9 cellular contexts compared by ENCODE assay signal in genomic region chr1:169487153-169487552, GRCh38. TPM values are rescaled to one million over a fixed set of nuclear protein-coding genes. Genes with fewer than 3 reads are reported as not detected.
DNase-seq lines count a peak whose midpoint lies in the region; ATAC-seq and TF ChIP-seq lines count a peak whose summit lies in the region.
"Had no signal": no experiment of that assay in that cellular context is flagged by ENCODE, and none has a peak within 500 bp of the region (broad histone marks: within the 10 kb centered on the region; RNA-seq: fewer than 3 reads in every experiment).

No MANE protein-coding gene starts in this region.

- DNase-seq in activated CD4-positive, alpha-beta T cell treated with anti-CD3 and anti-CD28 coated beads, Interleukin-2, amount 10 ng/mL, durations not matched to agents 7 days and 5 days: no peak
- DNase-seq in activated CD4-positive, alpha-beta T cell treated with anti-CD3 and anti-CD28 coated beads for 1 hour: no peak
- DNase-seq in activated naive CD8-positive, alpha-beta T cell treated with anti-CD3 and anti-CD28 coated beads, Interleukin-2, amount 50 U/mL, for 24 hours: no peak
- DNase-seq in hippocampal formation (lab: John Stamatoyannopoulos, UW): no peak
- DNase-seq: T-helper 9 cell had no signal

- H3K36me3 ChIP-seq in liver (ENCODE audit: control insufficient read depth in 4 of 4, insufficient read depth in 3 of 4, low read depth in 1 of 4, low read length in 3 of 4): no peaks in the 10 kb centered on the region
- no peaks in the 10 kb centered on the region for H3K36me3 ChIP-seq in thymus (ENCODE audit: control insufficient read depth, insufficient read depth)

- POLR2A ChIA-PET in activated CD4-positive, alpha-beta T cell treated with anti-CD3 and anti-CD28 coated beads, Interleukin-2, amount 10 ng/mL, durations not matched to agents 7 days and 5 days (lab: Charles Lee): no interaction called here

- H3K9ac ChIP-seq in liver (ENCODE audit: low read depth in 1 of 2, low read length in 2 of 2): peak overlapping the region in 1 of 2 donors; percentile 96

- H3K4me3 Mint-ChIP-seq in activated CD4-positive, alpha-beta T cell treated with anti-CD3 and anti-CD28 coated beads, Interleukin-2, amount 10 ng/mL, durations not matched to agents 7 days and 5 days: peak overlapping the region; percentile 87
- peak overlapping the region; percentile 94 for H3K4me3 Mint-ChIP-seq in activated naive CD8-positive, alpha-beta T cell treated with anti-CD3 and anti-CD28 coated beads, Interleukin-2, amount 50 U/mL, for 24 hours

- TF ChIP-seq CTCF in liver (IDR thresholded peaks at IDR 0.05; ENCODE audit: low read depth, low read length, missing input control): no peak

- H3K36me3 Mint-ChIP-seq in activated CD4-positive, alpha-beta T cell treated with anti-CD3 and anti-CD28 coated beads, Interleukin-2, amount 10 ng/mL, durations not matched to agents 7 days and 5 days (ENCODE audit: low read depth): peaks cover 5% of the 10 kb centered on the region
- peaks cover 4% of the 10 kb centered on the region for H3K36me3 Mint-ChIP-seq in activated naive CD8-positive, alpha-beta T cell treated with anti-CD3 and anti-CD28 coated beads, Interleukin-2, amount 50 U/mL, for 24 hours (ENCODE audit: low read depth)

- H3K27ac ChIP-seq in liver (ENCODE audit: low read depth in 1 of 2, low read length in 2 of 2) (peak overlapping the region; percentile 96 to 98), thymus (ENCODE audit: low read depth) (no peak overlapping the region)

- CTCF ChIA-PET in activated CD4-positive, alpha-beta T cell treated with anti-CD3 and anti-CD28 coated beads, Interleukin-2, amount 10 ng/mL, durations not matched to agents 7 days and 5 days (lab: Charles Lee): interaction anchor here (0.9 kb wide), 1 partner anchor 17 kb away, joined by 3 read pairs; no protein-coding TSS in a partner anchor

- no peak for ATAC-seq in activated naive CD8-positive, alpha-beta T cell treated with anti-CD3 and anti-CD28 coated beads, Interleukin-2, amount 50 U/mL, for 24 hours
- ATAC-seq in GM18498 (IDR thresholded peaks at IDR 0.05; ENCODE audit: unreplicated experiment) (no peak), HG02759 (IDR thresholded peaks at IDR 0.05; ENCODE audit: unreplicated experiment) (no peak)

- no peaks in the 10 kb centered on the region for H3K27me3 ChIP-seq in liver (ENCODE audit: control insufficient read depth in 4 of 4, insufficient read depth in 4 of 4, low read length in 3 of 4)
- H3K27me3 ChIP-seq in thymus (ENCODE audit: control insufficient read depth, insufficient read depth): no peaks in the 10 kb centered on the region

- H3K4me3 ChIP-seq in liver (ENCODE audit: low read depth in 1 of 3, low read length in 3 of 3): peak overlapping the region in 2 of 3 donors; percentile 50 to 81
- H3K4me3 ChIP-seq in thymus (ENCODE audit: low read length): peak overlapping the region; percentile 92

- peaks cover 44% of the 10 kb centered on the region for H3K4me1 Mint-ChIP-seq in activated CD4-positive, alpha-beta T cell treated with anti-CD3 and anti-CD28 coated beads, Interleukin-2, amount 10 ng/mL, durations not matched to agents 7 days and 5 days
- H3K4me1 Mint-ChIP-seq in activated naive CD8-positive, alpha-beta T cell treated with anti-CD3 and anti-CD28 coated beads, Interleukin-2, amount 50 U/mL, for 24 hours: peaks cover 74% of the 10 kb centered on the region

- TF ChIP-seq RAD21 in liver (IDR thresholded peaks at IDR 0.05): no peak

- H3K9me3 Mint-ChIP-seq in activated CD4-positive, alpha-beta T cell treated with anti-CD3 and anti-CD28 coated beads, Interleukin-2, amount 10 ng/mL, durations not matched to agents 7 days and 5 days: no peaks in the 10 kb centered on the region
- H3K9me3 Mint-ChIP-seq in activated naive CD8-positive, alpha-beta T cell treated with anti-CD3 and anti-CD28 coated beads, Interleukin-2, amount 50 U/mL, for 24 hours: no peaks in the 10 kb centered on the region

- H3K27ac Mint-ChIP-seq in activated CD4-positive, alpha-beta T cell treated with anti-CD3 and anti-CD28 coated beads, Interleukin-2, amount 10 ng/mL, durations not matched to agents 7 days and 5 days: peak overlapping the region; percentile 21
- peak overlapping the region; percentile 12 for H3K27ac Mint-ChIP-seq in activated naive CD8-positive, alpha-beta T cell treated with anti-CD3 and anti-CD28 coated beads, Interleukin-2, amount 50 U/mL, for 24 hours

- no peaks in the 10 kb centered on the region for H3K27me3 Mint-ChIP-seq in activated CD4-positive, alpha-beta T cell treated with anti-CD3 and anti-CD28 coated beads, Interleukin-2, amount 10 ng/mL, durations not matched to agents 7 days and 5 days
- no peaks in the 10 kb centered on the region for H3K27me3 Mint-ChIP-seq in activated naive CD8-positive, alpha-beta T cell treated with anti-CD3 and anti-CD28 coated beads, Interleukin-2, amount 50 U/mL, for 24 hours

- H3K9me3 ChIP-seq in liver (ENCODE audit: control insufficient read depth in 4 of 4, low read length in 3 of 4) (no peaks in the 10 kb centered on the region), thymus (ENCODE audit: control insufficient read depth) (no peaks in the 10 kb centered on the region)

- 82% methylated on average over 5 of the region's 5 CpGs for WGBS in liver
- WGBS in thymus: 97% methylated on average over 5 of the region's 5 CpGs

- peaks cover 3 to 40% (median 13%) of the 10 kb centered on the region in 4 donors for H3K4me1 ChIP-seq in liver (ENCODE audit: control insufficient read depth in 4 of 4, insufficient read depth in 4 of 4, low read length in 3 of 4)
- peaks cover 10% of the 10 kb centered on the region for H3K4me1 ChIP-seq in thymus (ENCODE audit: control insufficient read depth, insufficient read depth, low read length)

TF ChIP-seq in liver, 16 proteins besides CTCF, POLR2A, EP300 and RAD21 (continues in another document):
- TF ChIP-seq FOXA2 (IDR thresholded peaks at IDR 0.05) (no peak), SP1 (IDR thresholded peaks at IDR 0.05) (no peak), REST (IDR thresholded peaks at IDR 0.05) (no peak), TAF1 (conservative IDR thresholded peaks at IDR 0.05) (no peak), GABPA (IDR thresholded peaks at IDR 0.05 in 1 of 2, conservative IDR thresholded peaks at IDR 0.05 in 1 of 2) (no peak), EGR1 (IDR thresholded peaks at IDR 0.05; ENCODE audit: low read depth in 2 of 2) (no peak), HNF4A (conservative IDR thresholded peaks at IDR 0.05) (no peak), JUND (IDR thresholded peaks at IDR 0.05) (no peak), ATF3 (IDR thresholded peaks at IDR 0.05) (no peak), YY1 (IDR thresholded peaks at IDR 0.05) (no peak), NR2F2 (IDR thresholded peaks at IDR 0.05) (no peak), ZBTB33 (IDR thresholded peaks at IDR 0.05) (no peak)

RNA-seq across cellular contexts. Expression of gene SLC19A2, which starts 1.4 kb away (rescaled TPM):
- total RNA-seq in activated CD4-positive, alpha-beta T cell treated with anti-CD3 and anti-CD28 coated beads, Interleukin-2, amount 10 ng/mL, durations not matched to agents 7 days and 5 days: 1 to 10 TPM; 4.0 to 5.1 TPM
- total RNA-seq in liver: 10 to 100 TPM; 14.3 to 18.7 TPM
- polyA plus RNA-seq in liver (1 to 10 TPM; 4.8 to 5.3 TPM), thymus (22.7 TPM)

RNA-seq across cellular contexts. Expression of gene CCDC181, which starts 59.9 kb away (rescaled TPM):
- not detected for total RNA-seq in activated CD4-positive, alpha-beta T cell treated with anti-CD3 and anti-CD28 coated beads, Interleukin-2, amount 10 ng/mL, durations not matched to agents 7 days and 5 days
- under 1 TPM in 1 of 2 donors, not detected in 1; 0.08 TPM for total RNA-seq in liver
- under 1 TPM in 1 of 2 donors, not detected in 1; 0.02 TPM for polyA plus RNA-seq in liver
- polyA plus RNA-seq in thymus: 0.68 TPM
